In the genomic region with DNA sequence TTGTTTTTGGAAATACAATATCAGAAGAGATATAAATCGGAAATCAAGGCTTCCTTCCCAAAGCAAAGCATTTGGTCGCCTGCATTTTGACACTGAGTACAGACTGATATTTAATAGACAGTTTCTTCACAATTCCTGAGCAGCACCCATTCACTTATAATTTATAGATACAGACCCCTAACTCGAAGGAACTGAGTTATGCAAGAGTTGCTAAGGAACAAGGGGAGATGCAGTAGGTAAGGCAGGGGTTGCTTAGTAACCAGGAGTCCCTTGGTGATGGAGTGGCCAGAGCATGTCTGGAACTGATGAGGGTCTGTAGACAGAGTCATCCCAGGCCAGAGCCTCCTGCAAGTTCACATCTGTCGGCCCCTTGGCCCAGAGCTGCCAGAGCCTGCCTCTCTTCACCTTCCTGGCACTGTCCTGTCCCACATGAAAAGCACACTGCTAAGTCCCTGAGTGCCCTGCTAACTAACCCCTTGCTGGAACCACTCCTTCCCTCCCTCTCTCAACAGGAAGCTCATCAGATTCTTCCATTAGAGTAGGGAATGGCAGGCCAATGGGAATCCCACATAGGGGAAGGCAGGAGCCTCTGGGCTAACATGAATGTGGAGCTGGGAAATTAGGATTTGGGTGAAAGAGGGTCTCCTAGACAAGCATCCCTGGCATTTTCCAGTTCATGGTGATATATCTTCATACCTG, we compare ENCODE assay signal across 1 cellular context.
TF ChIP-seq lines count a peak whose summit lies in the region.

No MANE protein-coding gene starts in this region.

TF ChIP-seq in H1, 55 proteins besides CTCF, POLR2A, EP300 and RAD21 (continued from another document):
- TF ChIP-seq BCL11A (IDR thresholded peaks at IDR 0.05; ENCODE audit: low read depth in 2 of 2, low read length in 2 of 2) (no peak), TCF12 (IDR thresholded peaks at IDR 0.05; ENCODE audit: low read depth, low read length) (no peak), TAF7 (optimal IDR thresholded peaks at IDR 0.05; ENCODE audit: borderline replicate concordance, low read depth, low read length) (no peak), POU5F1 (IDR thresholded peaks at IDR 0.05; ENCODE audit: low read depth, low read length) (no peak), GTF2F1 (IDR thresholded peaks at IDR 0.05; ENCODE audit: borderline replicate concordance, low read depth, low read length) (no peak), GABPA (IDR thresholded peaks at IDR 0.05; ENCODE audit: borderline replicate concordance, insufficient read depth, low read length) (no peak), SIX5 (IDR thresholded peaks at IDR 0.05; ENCODE audit: low read depth, low read length) (no peak), RXRA (IDR thresholded peaks at IDR 0.05; ENCODE audit: insufficient read depth, low read depth, low read length) (no peak), SRF (IDR thresholded peaks at IDR 0.05; ENCODE audit: low read depth, low read length) (no peak), JUN (IDR thresholded peaks at IDR 0.05; ENCODE audit: low read depth, low read length) (no peak), HDAC2 (IDR thresholded peaks at IDR 0.05; ENCODE audit: borderline replicate concordance in 1 of 2, low read depth in 2 of 2, low read length in 2 of 2) (no peak), NANOG (IDR thresholded peaks at IDR 0.05; ENCODE audit: insufficient read depth, low read depth, low read length, poor library complexity, severe bottlenecking) (no peak), SUZ12 (IDR thresholded peaks at IDR 0.05; ENCODE audit: low read length) (no peak), MAFK (IDR thresholded peaks at IDR 0.05; ENCODE audit: low read depth, low read length) (no peak)
